9 cellular contexts compared by ENCODE assay signal in the genomic region with DNA sequence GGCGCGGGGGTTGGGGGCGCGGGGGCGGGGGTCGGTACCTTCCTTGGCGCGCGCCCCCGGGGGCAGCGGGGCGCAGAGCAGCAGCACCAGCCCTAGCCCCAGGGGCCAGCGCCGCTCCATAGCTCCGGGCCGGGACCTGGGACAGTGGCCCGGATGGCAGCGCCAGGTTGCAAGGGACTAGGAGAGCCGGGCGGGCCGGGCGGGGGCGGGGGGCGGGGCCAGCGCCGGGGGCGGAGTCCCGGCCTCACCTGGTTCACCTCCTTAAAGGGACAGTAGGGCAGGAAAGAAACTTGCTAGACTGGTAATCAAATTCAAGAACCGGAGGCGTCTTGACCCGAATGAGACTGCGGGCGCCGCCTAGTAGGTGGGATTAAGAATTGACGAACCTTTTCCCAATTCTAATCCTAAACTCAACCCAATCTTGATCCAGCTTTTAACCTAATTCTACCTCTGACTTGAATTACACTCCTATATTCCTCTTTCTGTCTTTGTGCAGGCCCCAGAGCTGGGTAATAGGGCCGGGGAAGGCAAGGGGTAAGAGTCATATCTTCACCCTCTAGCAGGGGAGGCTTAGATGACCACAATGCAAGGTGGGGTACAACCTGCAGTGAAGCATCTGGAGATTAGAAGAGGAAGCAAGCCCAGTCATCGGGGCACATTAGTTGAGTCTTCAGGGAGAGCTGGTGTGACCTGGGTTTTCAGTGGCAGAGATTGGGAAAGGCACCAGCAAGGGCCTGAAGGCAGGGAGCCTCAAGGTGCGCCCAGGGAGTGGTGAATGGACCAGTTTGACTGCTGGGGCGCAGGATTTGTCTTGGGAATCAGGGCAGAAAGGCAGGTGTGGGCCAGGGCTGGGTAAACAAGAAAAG. TPM values are rescaled to one million over a fixed set of nuclear protein-coding genes. Genes with fewer than 3 reads are reported as not detected.
DNase-seq lines count a peak whose midpoint lies in the region; TF ChIP-seq lines count a peak whose summit lies in the region.
"Had no signal": no experiment of that assay in that cellular context is flagged by ENCODE, and none has a peak within 500 bp of the region (broad histone marks: within the 10 kb centered on the region; RNA-seq: fewer than 3 reads in every experiment).

A gene (minus strand): TSS at position 171 of the 866 bp plus-strand sequence. CDS start 51 bp downstream, at position 120.

- peaks cover 0 to 3% (median 0%) of the 10 kb centered on the region in 3 donors for H3K27me3 Mint-ChIP-seq in CD14-positive monocyte (ENCODE audit: low read depth in 3 of 3)
- H3K27me3 Mint-ChIP-seq in T-helper 2 cell treated with Interferon-gamma antibody and Interleukin-4, amounts not matched to agents 5 μg/mL and 100 μg/mL, for 36 hours (ENCODE audit: low read depth) = peaks cover 32% of the 10 kb centered on the region
- H3K27me3 Mint-ChIP-seq in dendritic cell treated with granulocyte-macrophage colony-stimulating factor and Interleukin-4, amounts not matched to agents 40 ng/mL and 50 ng/mL, for 4 days = peaks cover 8% of the 10 kb centered on the region
- H3K27me3 Mint-ChIP-seq in mesothelial cell of epicardium (ENCODE audit: low read depth) = no peaks in the 10 kb centered on the region

- H3K4me3 ChIP-seq in uterus (no peak within 1 kb of the TSS), MG63 (no peak within 1 kb of the TSS)

- H3K9me3 Mint-ChIP-seq in CD14-positive monocyte = peaks cover 0 to 2% (median 0%) of the 10 kb centered on the region in 7 donors
- no peaks in the 10 kb centered on the region for H3K9me3 Mint-ChIP-seq in T-helper 2 cell treated with Interferon-gamma antibody and Interleukin-4, amounts not matched to agents 5 μg/mL and 100 μg/mL, for 36 hours
- H3K9me3 Mint-ChIP-seq in dendritic cell treated with granulocyte-macrophage colony-stimulating factor and Interleukin-4, amounts not matched to agents 40 ng/mL and 50 ng/mL, for 4 days = no peaks in the 10 kb centered on the region
- H3K9me3 Mint-ChIP-seq in mesothelial cell of epicardium = no peaks in the 10 kb centered on the region

- H3K27ac ChIP-seq in uterus = peak within 1 kb of the TSS; percentile 64 to 65

- H3K27ac Mint-ChIP-seq in CD14-positive monocyte (peak within 1 kb of the TSS; percentile 70 to 96 (median 88)), mesothelial cell of epicardium (peak within 1 kb of the TSS; percentile 70)
- no peak within 1 kb of the TSS for H3K27ac Mint-ChIP-seq in T-helper 2 cell treated with Interferon-gamma antibody and Interleukin-4, amounts not matched to agents 5 μg/mL and 100 μg/mL, for 36 hours
- H3K27ac Mint-ChIP-seq in dendritic cell treated with granulocyte-macrophage colony-stimulating factor and Interleukin-4, amounts not matched to agents 40 ng/mL and 50 ng/mL, for 4 days = peak within 1 kb of the TSS; percentile 88

- H3K4me3 Mint-ChIP-seq in CD14-positive monocyte = peak within 1 kb of the TSS; percentile 75 to 88
- peak within 1 kb of the TSS; percentile 69 for H3K4me3 Mint-ChIP-seq in T-helper 2 cell treated with Interferon-gamma antibody and Interleukin-4, amounts not matched to agents 5 μg/mL and 100 μg/mL, for 36 hours
- peak within 1 kb of the TSS; percentile 27 for H3K4me3 Mint-ChIP-seq in dendritic cell treated with granulocyte-macrophage colony-stimulating factor and Interleukin-4, amounts not matched to agents 40 ng/mL and 50 ng/mL, for 4 days
- H3K4me3 Mint-ChIP-seq in mesothelial cell of epicardium = peak within 1 kb of the TSS; percentile 77

- H3K27me3 ChIP-seq in uterus = no peaks in the 10 kb centered on the region
- H3K27me3 ChIP-seq in MG63 = no peaks in the 10 kb centered on the region

- H3K36me3 ChIP-seq in uterus (no peaks in the 10 kb centered on the region), MG63 (no peaks in the 10 kb centered on the region)

- H3K36me3 Mint-ChIP-seq in CD14-positive monocyte = peaks cover 0 to 2% of the 10 kb centered on the region in 2 donors
- no peaks in the 10 kb centered on the region for H3K36me3 Mint-ChIP-seq in T-helper 2 cell treated with Interferon-gamma antibody and Interleukin-4, amounts not matched to agents 5 μg/mL and 100 μg/mL, for 36 hours (ENCODE audit: low read depth)
- no peaks in the 10 kb centered on the region for H3K36me3 Mint-ChIP-seq in dendritic cell treated with granulocyte-macrophage colony-stimulating factor and Interleukin-4, amounts not matched to agents 40 ng/mL and 50 ng/mL, for 4 days (ENCODE audit: low read depth)
- peaks cover 2% of the 10 kb centered on the region for H3K36me3 Mint-ChIP-seq in mesothelial cell of epicardium

- intact Hi-C loops in CD14-positive monocyte (cut with micrococcal nuclease) = loop anchor here in 1 of 2 donors (10.0 kb wide), 1 partner anchor 94 kb away; a partner anchor contains a TSS
- intact Hi-C loops in dendritic cell treated with granulocyte-macrophage colony-stimulating factor and Interleukin-4, amounts not matched to agents 40 ng/mL and 50 ng/mL, for 4 days (cut with micrococcal nuclease) = no loop called here
- intact Hi-C loops in uterus (cut with DNase I; ENCODE audit: low total_unique reads) = no loop called here

- DNase-seq in CD14-positive monocyte (ENCODE audit: low spot score) (no peak), HK-2 (ENCODE audit: unreplicated experiment) (peak; percentile 6), mesothelial cell of epicardium (ENCODE audit: low spot score in 2 of 2, unreplicated experiment in 2 of 2) (no peak), uterus (no peak), NCI-H1436 treated with DMSO at 0.1 percent for 48 hours (lab: John Stamatoyannopoulos, UW) (no peak), MG63 (no peak)
- no peak for DNase-seq in T-helper 2 cell treated with Interferon-gamma antibody and Interleukin-4, amounts not matched to agents 5 μg/mL and 100 μg/mL, for 36 hours (ENCODE audit: low spot score)

- H3K4me1 Mint-ChIP-seq in CD14-positive monocyte (peaks cover 68% of the 10 kb centered on the region), mesothelial cell of epicardium (peaks cover 67% of the 10 kb centered on the region)
- H3K4me1 Mint-ChIP-seq in T-helper 2 cell treated with Interferon-gamma antibody and Interleukin-4, amounts not matched to agents 5 μg/mL and 100 μg/mL, for 36 hours (ENCODE audit: low read depth) = peaks cover 19% of the 10 kb centered on the region
- peaks cover 75% of the 10 kb centered on the region for H3K4me1 Mint-ChIP-seq in dendritic cell treated with granulocyte-macrophage colony-stimulating factor and Interleukin-4, amounts not matched to agents 40 ng/mL and 50 ng/mL, for 4 days (ENCODE audit: low read depth)

- TF ChIP-seq CTCF in CD14-positive monocyte (IDR thresholded peaks at IDR 0.05) (peak; percentile 35), mesothelial cell of epicardium (IDR thresholded peaks at IDR 0.05; ENCODE audit: unreplicated experiment) (peak; percentile 52), uterus (IDR thresholded peaks at IDR 0.05) (peak in 2 of 4 experiments; percentile 39 to 43)

- no peak for TF ChIP-seq POLR2A in uterus (IDR thresholded peaks at IDR 0.05)

- no peaks in the 10 kb centered on the region for H3K9me3 ChIP-seq in uterus
- no peaks in the 10 kb centered on the region for H3K9me3 ChIP-seq in MG63

- H3K4me1 ChIP-seq in uterus = peaks cover 4 to 29% of the 10 kb centered on the region in 2 donors

RNA-seq across cellular contexts. Expression of the gene that starts here (rescaled TPM):
- under 1 TPM in 1 of 2 donors, not detected in 1; 0.50 TPM for polyA plus RNA-seq in CD14-positive monocyte
- 23.2 to 28.8 TPM (median 27.3 TPM) in 3 replicates for total RNA-seq in mesothelial cell of epicardium
- total RNA-seq in uterus = 1 to 10 TPM in 3 of 4 donors, not detected in 1; 1.3 to 5.6 (median 1.9) TPM
- total RNA-seq in MG63 (2014; rRNA removed; shearing (Covaris generic); ENCODE audit: low replicate concordance) = not detected in 2 replicates
- total RNA-seq: fibroblast of villous mesenchyme had no signal

Comparison
In these comparisons a context has a peak if more than half of its experiments do, and no peak if none do; other contexts are left out.
1. H3K4me3 Mint-ChIP-seq: peak in every context shown above with its lines; median percentile 82 in CD14-positive monocyte; 77 in mesothelial cell of epicardium; 69 in T-helper 2 cell treated with Interferon-gamma antibody and Interleukin-4, amounts not matched to agents 5 μg/mL and 100 μg/mL, for 36 hours; 27 in dendritic cell treated with granulocyte-macrophage colony-stimulating factor and Interleukin-4, amounts not matched to agents 40 ng/mL and 50 ng/mL, for 4 days.